ENCODE assay signal across 20 cellular contexts in the genomic region with DNA sequence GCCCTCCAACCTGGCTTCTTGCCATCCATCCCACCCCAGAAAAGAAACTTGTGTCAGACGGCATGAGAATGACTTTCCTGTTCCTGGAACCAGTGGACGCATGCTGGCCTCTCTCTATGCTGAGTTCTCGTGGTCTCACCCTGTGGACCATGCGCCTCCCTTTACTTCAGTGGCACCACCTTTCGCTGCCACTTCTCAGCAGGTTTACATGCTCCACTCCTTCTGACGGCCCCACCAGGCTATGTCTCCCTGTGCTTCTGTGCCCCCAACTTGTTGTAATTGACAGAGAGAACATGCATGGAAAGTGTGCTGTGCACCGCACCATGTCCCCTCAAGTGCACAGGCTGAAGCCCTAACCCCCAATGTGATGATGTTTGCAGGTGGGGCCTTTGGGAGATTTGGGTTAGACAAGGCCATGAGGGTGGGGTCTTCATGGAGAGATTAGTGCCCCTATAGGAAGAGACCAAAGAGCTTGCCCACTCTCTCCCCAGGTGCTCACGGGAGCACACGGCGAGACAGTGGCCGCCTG. TPM values are rescaled to one million over a fixed set of nuclear protein-coding genes. Genes with fewer than 3 reads are reported as not detected.
DNase-seq lines count a peak whose midpoint lies in the region; TF ChIP-seq lines count a peak whose summit lies in the region.
"Had no signal": no experiment of that assay in that cellular context is flagged by ENCODE, and none has a peak within 500 bp of the region (broad histone marks: within the 10 kb centered on the region; RNA-seq: fewer than 3 reads in every experiment).

No MANE protein-coding gene starts in this region.

- H3K4me1 ChIP-seq in endodermal cell (ENCODE audit: control insufficient read depth, insufficient read depth, low read length) (no peaks in the 10 kb centered on the region), vagina (peaks cover 24% of the 10 kb centered on the region)

- H3K27me3 Mint-ChIP-seq in endodermal cell (ENCODE audit: insufficient read depth): peaks cover 33% of the 10 kb centered on the region
- peaks cover 44% of the 10 kb centered on the region for H3K27me3 Mint-ChIP-seq in osteocyte (ENCODE audit: unreplicated experiment)
- H3K27me3 Mint-ChIP-seq in HFFc6 (ENCODE audit: insufficient read depth): peaks cover 25% of the 10 kb centered on the region

- intact Hi-C loops in vagina (cut with DNase I): no loop called here

- H3K27ac Mint-ChIP-seq in endodermal cell (no peak overlapping the region), osteocyte (ENCODE audit: unreplicated experiment) (no peak overlapping the region), HFFc6 (no peak overlapping the region)
- H3K27ac Mint-ChIP-seq: CD8-positive, alpha-beta T cell had no signal

- peak; percentile 42 for DNase-seq in activated CD8-positive, alpha-beta memory T cell treated with anti-CD3 and anti-CD28 coated beads for 24 hours
- no peak for DNase-seq in activated CD8-positive, alpha-beta memory T cell treated with anti-CD3 and anti-CD28 coated beads, Interleukin-2, amount 50 U/mL, for 4 hours
- DNase-seq in endodermal cell: peak; percentile 41
- peak; percentile 73 for DNase-seq in osteocyte (ENCODE audit: extremely low spot score, unreplicated experiment)
- peak; percentile 56 to 92 for DNase-seq in vagina (ENCODE audit: extremely low spot score in 2 of 2)
- DNase-seq in HFFc6: no peak
- no peak for DNase-seq in HK-2 (ENCODE audit: unreplicated experiment)
- no peak for DNase-seq in DMS114 treated with DMSO at 0.1 percent for 48 hours (lab: John Stamatoyannopoulos, UW; ENCODE audit: unreplicated experiment)
- DNase-seq: CD8-positive, alpha-beta T cell; IMR-90; NCI-H1417; NCI-H187; NCI-H2107; NCI-H510A; NCI-H748 treated with DMSO at 0.1 percent for 48 hours; NK-92 treated with Interleukin-12 subunit alpha and Interleukin-12 subunit beta, amount 100 ng/mL, for 24 hours; Right ventricle myocardium superior had no signal

- H3K27me3 ChIP-seq in endodermal cell (ENCODE audit: control insufficient read depth, insufficient read depth, low read length, poor library complexity, severe bottlenecking) (peaks cover 24% of the 10 kb centered on the region), vagina (no peaks in the 10 kb centered on the region)

- no peak for TF ChIP-seq POLR2A in vagina (IDR thresholded peaks at IDR 0.05)

- H3K4me3 ChIP-seq in endodermal cell (ENCODE audit: low read length) (no peak overlapping the region), vagina (no peak overlapping the region)
- H3K4me3 ChIP-seq: BLaER1 treated with 17β-estradiol and CSF1 and Interleukin-3, amounts not matched to agents 10 nM and 100 nM; Peyer's patch had no signal

- H3K9ac ChIP-seq in endodermal cell (ENCODE audit: extremely low read depth, low read length, poor library complexity, severe bottlenecking): no peak overlapping the region
- H3K9ac ChIP-seq: BLaER1 treated with 17β-estradiol and CSF1 and Interleukin-3, amounts not matched to agents 10 nM and 100 nM had no signal

- WGBS in endodermal cell (ENCODE audit: insufficient coverage in 1 of 2, insufficient read length in 1 of 2), 2 experiments: 95 to 97% methylated on average over 11 of the region's 11 CpGs

- peaks cover 6% of the 10 kb centered on the region for H3K4me1 Mint-ChIP-seq in endodermal cell
- peaks cover 2% of the 10 kb centered on the region for H3K4me1 Mint-ChIP-seq in osteocyte (ENCODE audit: unreplicated experiment)
- H3K4me1 Mint-ChIP-seq in HFFc6 (ENCODE audit: low read depth): no peaks in the 10 kb centered on the region

- H3K27ac ChIP-seq in endodermal cell (ENCODE audit: low read depth, low read length) (no peak overlapping the region), vagina (no peak overlapping the region)
- H3K27ac ChIP-seq: BLaER1 treated with 17β-estradiol and CSF1 and Interleukin-3, amounts not matched to agents 10 nM and 100 nM; HL-60; Peyer's patch had no signal

- H3K9me3 ChIP-seq in endodermal cell (ENCODE audit: control insufficient read depth, low read length): no peaks in the 10 kb centered on the region
- H3K9me3 ChIP-seq in vagina: no peaks in the 10 kb centered on the region
- H3K9me3 ChIP-seq: BLaER1 treated with 17β-estradiol and CSF1 and Interleukin-3, amounts not matched to agents 10 nM and 100 nM had no signal

- no peak overlapping the region for H3K4me3 Mint-ChIP-seq in endodermal cell
- no peak overlapping the region for H3K4me3 Mint-ChIP-seq in osteocyte (ENCODE audit: unreplicated experiment)
- no peak overlapping the region for H3K4me3 Mint-ChIP-seq in HFFc6
- H3K4me3 Mint-ChIP-seq: CD8-positive, alpha-beta T cell had no signal

- no peaks in the 10 kb centered on the region for H3K36me3 ChIP-seq in endodermal cell (ENCODE audit: control insufficient read depth, insufficient read depth, low read length)
- H3K36me3 ChIP-seq in vagina: no peaks in the 10 kb centered on the region
- H3K36me3 ChIP-seq: BLaER1 treated with 17β-estradiol and CSF1 and Interleukin-3, amounts not matched to agents 10 nM and 100 nM; Peyer's patch had no signal

- no peaks in the 10 kb centered on the region for H3K9me3 Mint-ChIP-seq in endodermal cell
- H3K9me3 Mint-ChIP-seq in osteocyte (ENCODE audit: unreplicated experiment): no peaks in the 10 kb centered on the region
- H3K9me3 Mint-ChIP-seq in HFFc6: no peaks in the 10 kb centered on the region
- H3K9me3 Mint-ChIP-seq: CD8-positive, alpha-beta T cell had no signal

- H3K36me3 Mint-ChIP-seq in endodermal cell (ENCODE audit: low read depth) (no peaks in the 10 kb centered on the region), osteocyte (ENCODE audit: unreplicated experiment) (no peaks in the 10 kb centered on the region), HFFc6 (ENCODE audit: low read depth) (no peaks in the 10 kb centered on the region)
- H3K36me3 Mint-ChIP-seq: CD8-positive, alpha-beta T cell had no signal

- TF ChIP-seq CTCF in endodermal cell (conservative IDR thresholded peaks at IDR 0.05): no peak
- no peak for TF ChIP-seq CTCF in osteocyte (IDR thresholded peaks at IDR 0.05)
- TF ChIP-seq CTCF in vagina (IDR thresholded peaks at IDR 0.05): no peak
- TF ChIP-seq CTCF in HFFc6 (IDR thresholded peaks at IDR 0.05): no peak

RNA-seq across cellular contexts. Expression of gene PPP2R2C, which starts 3.1 kb away (rescaled TPM):
- total RNA-seq in endodermal cell (10 to 100 TPM in 1 of 2 donors, 1 to 10 TPM in 1; 4.4 to 19.2 TPM), osteocyte (not detected in 2 replicates), vagina (17.2 TPM)
- polyA plus RNA-seq in endodermal cell (2013, experiment 1 of 2): 2.1 TPM
- 1.2 TPM for polyA plus RNA-seq in endodermal cell (2013, experiment 2 of 2)
- under 1 TPM in 4 of 6 experiments, not detected in 2; 0.14 to 0.25 (median 0.23) TPM for total RNA-seq in HFFc6 (2021; fragmentation: NEBNext Ultra II Directional; extraction: Animal tissue kit (Norgen Biotek cat#: 25700))
- total RNA-seq: CD8-positive, alpha-beta T cell; IMR-90 had no signal

Comparison
In these comparisons a context has a peak if more than half of its experiments do, and no peak if none do; other contexts are left out.
1. DNase-seq: peak in activated CD8-positive, alpha-beta memory T cell treated with anti-CD3 and anti-CD28 coated beads for 24 hours (single experiment), endodermal cell (single experiment), osteocyte (single experiment) and vagina (2 of 2); none in activated CD8-positive, alpha-beta memory T cell treated with anti-CD3 and anti-CD28 coated beads, Interleukin-2, amount 50 U/mL, for 4 hours (single experiment), HFFc6 (single experiment), HK-2 (single experiment) and DMS114 treated with DMSO at 0.1 percent for 48 hours (single experiment).